Comparison of ENCODE assay signal across 1 cellular context in the genomic region with DNA sequence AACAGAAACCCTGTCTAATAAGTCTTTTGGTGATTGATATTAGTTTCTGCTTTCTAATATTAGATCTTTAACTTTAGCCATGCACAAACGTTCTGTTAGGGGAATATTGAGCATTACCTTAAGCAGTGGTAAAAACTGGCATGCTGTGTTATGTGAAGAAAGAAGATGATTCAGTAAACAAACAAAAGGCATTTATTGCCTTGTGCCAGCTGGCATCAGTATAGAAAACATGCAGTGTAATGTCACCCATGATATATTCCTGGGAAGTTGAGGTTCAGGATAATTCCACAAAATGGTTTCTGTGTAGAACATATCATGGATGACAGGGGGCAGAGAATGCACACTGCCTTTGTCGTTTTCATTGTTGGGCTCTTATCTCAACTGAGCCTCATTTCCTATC.
TF ChIP-seq lines count a peak whose summit lies in the region.

No MANE protein-coding gene starts in this region.

TF ChIP-seq in WTC11, 78 proteins besides CTCF, POLR2A, EP300 and RAD21 (continued from another document):
- TF ChIP-seq ZNF512 (CRISPR knock-in tag; IDR thresholded peaks at IDR 0.05; ENCODE audit: borderline replicate concordance): no peak
